In genomic region chr1:50251592-50252165, GRCh38 we compare ENCODE assay signal across 9 cellular contexts.
DNase-seq lines count a peak whose midpoint lies in the region; ATAC-seq lines count a peak whose summit lies in the region.
"Had no signal": no experiment of that assay in that cellular context is flagged by ENCODE, and none has a peak within 500 bp of the region (broad histone marks: within the 10 kb centered on the region; RNA-seq: fewer than 3 reads in every experiment).

No MANE protein-coding gene starts in this region.

- ATAC-seq in GM19395 (IDR thresholded peaks at IDR 0.05; ENCODE audit: unreplicated experiment) (peak; percentile 93), HG03135 (IDR thresholded peaks at IDR 0.05; ENCODE audit: unreplicated experiment) (peak; percentile 87), Right ventricle myocardium superior (ENCODE audit: poor library complexity) (no peak)

- no peaks in the 10 kb centered on the region for H3K9me3 ChIP-seq in HAP-1

- H3K4me3 ChIP-seq in HAP-1: no peak overlapping the region

- intact Hi-C loops in Right ventricle myocardium superior (cut with DNase I): no loop called here

- in situ Hi-C loops in HAP-1 (cut with MboI; ENCODE audit: low sequenced_read_pairs): no loop called here

- H3K4me1 ChIP-seq in HAP-1: no peaks in the 10 kb centered on the region

- H3K36me3 ChIP-seq in HAP-1 (replicated peaks): no peaks in the 10 kb centered on the region

- peaks cover 4% of the 10 kb centered on the region; the same call in 1 of the 2 replicates for H3K27me3 ChIP-seq in HAP-1 (ENCODE audit: low read depth)

- DNase-seq in NCI-H748 (lab: John Stamatoyannopoulos, UW; ENCODE audit: unreplicated experiment) (peak; percentile 97), retina (peak; percentile 89), kidney glomerular epithelial cell (lab: John Stamatoyannopoulos, UW) (no peak), HAP-1 (ENCODE audit: low spot score in 2 of 2) (no peak), Right ventricle myocardium superior (no peak)
- no peak for DNase-seq in central memory CD4-positive, alpha-beta T cell
- DNase-seq: IMR-90 had no signal

Comparison
In these comparisons a context has a peak if more than half of its experiments do, and no peak if none do; other contexts are left out.
1. DNase-seq: peak in NCI-H748 (single experiment) and retina (single experiment); none in central memory CD4-positive, alpha-beta T cell (single experiment), kidney glomerular epithelial cell (single experiment), HAP-1 (0 of 2) and Right ventricle myocardium superior (single experiment).